ENCODE assay signal across 8 cellular contexts in the genomic region with DNA sequence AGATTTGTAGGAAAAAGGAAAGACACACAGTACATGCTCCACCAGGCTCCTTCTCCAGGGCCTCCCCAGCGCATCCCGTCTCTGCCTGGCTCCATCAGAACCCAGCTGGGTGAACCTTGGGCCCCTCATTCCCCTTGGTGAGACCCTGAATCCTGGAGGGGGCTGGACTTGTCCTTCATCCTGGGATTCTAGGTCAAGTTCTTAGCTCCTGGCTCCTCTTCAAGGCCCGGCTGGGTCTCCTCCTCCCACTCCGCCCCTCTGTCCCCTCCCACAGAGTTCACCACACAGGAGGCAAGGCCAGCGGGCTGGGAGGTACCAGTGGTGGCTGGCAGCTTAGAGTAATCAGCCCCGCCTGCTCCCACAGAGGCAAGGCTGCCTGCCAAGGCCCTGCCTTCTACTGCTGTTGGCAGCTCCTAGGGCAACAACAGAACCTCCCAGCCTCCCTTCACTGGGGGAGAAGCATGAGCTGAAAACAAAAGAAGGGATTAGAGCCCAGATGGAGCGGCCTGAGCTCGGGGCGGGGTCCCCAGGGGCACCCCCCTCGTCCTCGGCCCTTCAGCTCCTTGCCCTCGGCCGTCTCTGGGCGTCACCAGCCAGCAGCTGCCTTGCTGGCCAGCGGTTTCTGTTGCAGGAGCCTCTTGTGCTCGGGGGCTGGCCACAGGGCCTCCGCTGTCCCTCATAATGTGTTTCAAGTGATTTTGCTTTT. TPM values are rescaled to one million over a fixed set of nuclear protein-coding genes. Genes with fewer than 3 reads are reported as not detected.
DNase-seq lines count a peak whose midpoint lies in the region; ATAC-seq and TF ChIP-seq lines count a peak whose summit lies in the region.

No MANE protein-coding gene starts in this region.

- H3K9me3 ChIP-seq in uterus, result no peaks in the 10 kb centered on the region

- H3K27me3 ChIP-seq in uterus, result no peaks in the 10 kb centered on the region

- H3K4me3 ChIP-seq in uterus, result peak overlapping the region in 1 of 2 donors; percentile 17

- peaks cover 19 to 37% of the 10 kb centered on the region in 2 donors for H3K4me1 ChIP-seq in uterus

- TF ChIP-seq POLR2A in uterus (IDR thresholded peaks at IDR 0.05), result peak; percentile 66 to 68

- intact Hi-C loops in uterus (cut with DNase I; ENCODE audit: low total_unique reads), result no loop called here

- H3K27ac ChIP-seq in VCaP (peak overlapping the region; percentile 92), uterus (peak overlapping the region; percentile 95)

- no peak for ATAC-seq in HG03196 (IDR thresholded peaks at IDR 0.05; ENCODE audit: unreplicated experiment)

- DNase-seq in stimulated activated CD4-positive, alpha-beta T cell treated with anti-CD3 and anti-CD28 coated beads, Interleukin-15, amount 100 ng/mL, for 24 hours, result peak; percentile 53
- no peak for DNase-seq in stimulated activated CD4-positive, alpha-beta T cell treated with anti-CD3 and anti-CD28 coated beads, Interleukin-12 subunit alpha, Interleukin-12 subunit beta, amount 100 ng/mL, for 4 hours
- DNase-seq in NCI-H187 treated with DMSO at 0.1 percent for 48 hours (lab: John Stamatoyannopoulos, UW) (peak; percentile 29), fibroblast of gingiva (ENCODE audit: low read depth) (peak; percentile 99), myocyte (ENCODE audit: low read depth) (peak; percentile 96), uterus (peak; percentile 89 to 95)

- no peaks in the 10 kb centered on the region for H3K36me3 ChIP-seq in uterus

- no peak for TF ChIP-seq CTCF in VCaP (conservative IDR thresholded peaks at IDR 0.05)
- TF ChIP-seq CTCF in uterus (IDR thresholded peaks at IDR 0.05), result peak in 1 of 4 experiments; percentile 4

RNA-seq across cellular contexts. Expression of gene PSMA6, which starts 49.4 kb away (rescaled TPM):
- total RNA-seq in myocyte, result 240 and 241 TPM in 2 replicates
- 155 TPM for polyA plus RNA-seq in myocyte (2012)
- total RNA-seq in uterus, result 100 to 1,000 TPM; 114 to 180 (median 142) TPM
